10 cellular contexts compared by ENCODE assay signal in genomic region chrX:49627030-49627777, GRCh38. TPM values are rescaled to one million over a fixed set of nuclear protein-coding genes. Genes with fewer than 3 reads are reported as not detected.
DNase-seq lines count a peak whose midpoint lies in the region; ATAC-seq and TF ChIP-seq lines count a peak whose summit lies in the region.
"Had no signal": no experiment of that assay in that cellular context is flagged by ENCODE, and none has a peak within 500 bp of the region (broad histone marks: within the 10 kb centered on the region; RNA-seq: fewer than 3 reads in every experiment).

No MANE protein-coding gene starts in this region.

- peak; percentile 40 for DNase-seq in activated T-cell treated with anti-CD3 and anti-CD28 coated beads, Interleukin-2, amount 50 U/mL, for 1 hour
- DNase-seq in activated T-cell treated with anti-CD3 and anti-CD28 coated beads for 4 hours (no peak), RPMI8226 (peak; percentile 36), epithelial cell of proximal tubule (ENCODE audit: low read depth) (no peak), T1000 (lab: John Stamatoyannopoulos, UW) (no peak), DMS153 treated with DMSO at 0.1 percent for 48 hours (lab: John Stamatoyannopoulos, UW; ENCODE audit: unreplicated experiment) (no peak), GDM1 (lab: John Stamatoyannopoulos, UW) (no peak)
- peak; percentile 32 for DNase-seq in stimulated activated naive CD8-positive, alpha-beta T cell treated with anti-CD3 and anti-CD28 coated beads, Interleukin-15, Interleukin-2, amounts not matched to agents 100 U/mL and 50 U/mL, for 24 hours
- DNase-seq: NCI-H510A had no signal

- TF ChIP-seq CTCF in epithelial cell of proximal tubule (conservative IDR thresholded peaks at IDR 0.05; ENCODE audit: low read depth, low read length), result peak; percentile 37

- no peak for ATAC-seq in stimulated activated naive CD8-positive, alpha-beta T cell treated with anti-CD3 and anti-CD28 coated beads, Interleukin-15, Interleukin-2, amounts not matched to agents 100 U/mL and 50 U/mL, for 24 hours

- H3K4me3 ChIP-seq in epithelial cell of proximal tubule (ENCODE audit: low read depth, low read length), result peak overlapping the region; percentile 11

RNA-seq across cellular contexts. Expression of gene GAGE1, which starts 28.4 kb away (rescaled TPM):
- total RNA-seq in epithelial cell of proximal tubule, result not detected in 2 replicates
- total RNA-seq: dermis microvascular lymphatic vessel endothelial cell had no signal

RNA-seq across cellular contexts. Expression of gene GAGE2A, which starts 37.9 kb away (rescaled TPM):
- not detected in 2 replicates for total RNA-seq in epithelial cell of proximal tubule
- total RNA-seq: dermis microvascular lymphatic vessel endothelial cell had no signal

RNA-seq across cellular contexts. Expression of gene GAGE12H, which starts 47.5 kb away (rescaled TPM):
- not detected in 2 replicates for total RNA-seq in epithelial cell of proximal tubule
- total RNA-seq: dermis microvascular lymphatic vessel endothelial cell had no signal

RNA-seq across cellular contexts. Expression of gene GAGE12G, which starts 57.0 kb away (rescaled TPM):
- not detected in 2 replicates for total RNA-seq in epithelial cell of proximal tubule
- total RNA-seq: dermis microvascular lymphatic vessel endothelial cell had no signal

Comparison
In these comparisons a context has a peak if more than half of its experiments do, and no peak if none do; other contexts are left out.
1. DNase-seq: peak in activated T-cell treated with anti-CD3 and anti-CD28 coated beads, Interleukin-2, amount 50 U/mL, for 1 hour (single experiment), RPMI8226 (single experiment) and stimulated activated naive CD8-positive, alpha-beta T cell treated with anti-CD3 and anti-CD28 coated beads, Interleukin-15, Interleukin-2, amounts not matched to agents 100 U/mL and 50 U/mL, for 24 hours (single experiment); none in activated T-cell treated with anti-CD3 and anti-CD28 coated beads for 4 hours (single experiment), epithelial cell of proximal tubule (single experiment), T1000 (single experiment), DMS153 treated with DMSO at 0.1 percent for 48 hours (single experiment) and GDM1 (single experiment).